Comparison of ENCODE assay signal across 8 cellular contexts in genomic region chr19:17309198-17309961, GRCh38. TPM values are rescaled to one million over a fixed set of nuclear protein-coding genes. Genes with fewer than 3 reads are reported as not detected.
A peak's percentile ranks its signal among the peaks of the same experiment; 100 is the strongest.
DNase-seq lines count a peak whose midpoint lies in the region; ATAC-seq and TF ChIP-seq lines count a peak whose summit lies in the region.

DDA1 (plus strand) TSS chr19:17309563; CDS start chr19:17309655, 92 bp downstream.

- DNase-seq in C1 segment of cervical spinal cord (lab: John Stamatoyannopoulos, UW) (peak; percentile 84 to 99 (median 97)), NCI-H82 treated with DMSO at 0.1 percent for 48 hours (lab: John Stamatoyannopoulos, UW; ENCODE audit: unreplicated experiment) (peak; percentile 100), dorsolateral prefrontal cortex (peak; percentile 98 to 100 (median 100))
- DNase-seq in activated CD4-positive, alpha-beta memory T cell treated with anti-CD3 and anti-CD28 coated beads for 36 hours = peak; percentile 100
- DNase-seq in stimulated activated CD4-positive, alpha-beta T cell treated with anti-CD3 and anti-CD28 coated beads, Interleukin-4, amount 100 ng/mL, for 24 hours = peak; percentile 100

- peaks cover 3 to 50% (median 35%) of the 10 kb centered on the region in 4 donors for H3K4me1 ChIP-seq in liver (ENCODE audit: control insufficient read depth in 4 of 4, insufficient read depth in 4 of 4, low read length in 3 of 4)

- ATAC-seq in GM19372 (IDR thresholded peaks at IDR 0.05; ENCODE audit: low read depth, unreplicated experiment) = peak; percentile 60
- ATAC-seq in HG03571 (IDR thresholded peaks at IDR 0.05; ENCODE audit: unreplicated experiment) = peak; percentile 48

- H3K9ac ChIP-seq in liver (ENCODE audit: low read depth in 1 of 2, low read length in 2 of 2) = peak within 1 kb of the TSS; percentile 45 to 66

- peak in 41 of 56 donors; percentile 5 to 61 (median 31) for TF ChIP-seq CTCF in dorsolateral prefrontal cortex (IDR thresholded peaks at IDR 0.05 in 54 of 56, conservative IDR thresholded peaks at IDR 0.05 in 2 of 56; ENCODE audit: low read depth in 1 of 56, partially characterized antibody in 56 of 56)
- TF ChIP-seq CTCF in liver (IDR thresholded peaks at IDR 0.05; ENCODE audit: low read depth, low read length, missing input control) = no peak

- peaks cover 4% of the 10 kb centered on the region for H3K36me3 Mint-ChIP-seq in activated CD4-positive, alpha-beta memory T cell treated with anti-CD3 and anti-CD28 coated beads for 36 hours

- peak within 1 kb of the TSS; percentile 98 for H3K4me3 Mint-ChIP-seq in activated CD4-positive, alpha-beta memory T cell treated with anti-CD3 and anti-CD28 coated beads for 36 hours

- WGBS in liver = under 1% methylated on average over 46 of the region's 46 CpGs

- H3K36me3 ChIP-seq in liver (ENCODE audit: control insufficient read depth in 4 of 4, insufficient read depth in 3 of 4, low read depth in 1 of 4, low read length in 3 of 4) = peaks cover under 1 to 12% (median 6%) of the 10 kb centered on the region in 4 donors

- peak within 1 kb of the TSS; percentile 88 for H3K27ac Mint-ChIP-seq in activated CD4-positive, alpha-beta memory T cell treated with anti-CD3 and anti-CD28 coated beads for 36 hours

- no peaks in the 10 kb centered on the region for H3K9me3 Mint-ChIP-seq in activated CD4-positive, alpha-beta memory T cell treated with anti-CD3 and anti-CD28 coated beads for 36 hours

- POLR2A ChIA-PET in activated CD4-positive, alpha-beta memory T cell treated with anti-CD3 and anti-CD28 coated beads for 36 hours (lab: Charles Lee) = interaction anchor here (0.8 to 2.5 kb wide), 5 partner anchors 12 to 110 kb away, joined by 3 to 15 read pairs (median 4); partner anchors contain the start of genes ANO8 and MVB12A

- no peaks in the 10 kb centered on the region for H3K9me3 ChIP-seq in liver (ENCODE audit: control insufficient read depth in 4 of 4, low read length in 3 of 4)

- H3K4me3 ChIP-seq in dorsolateral prefrontal cortex = peak within 1 kb of the TSS; percentile 54 to 95 (median 85)
- peak within 1 kb of the TSS; percentile 57 to 89 (median 80) for H3K4me3 ChIP-seq in liver (ENCODE audit: low read depth in 1 of 3, low read length in 3 of 3)

- H3K27me3 ChIP-seq in dorsolateral prefrontal cortex (no peaks in the 10 kb centered on the region), liver (ENCODE audit: control insufficient read depth in 4 of 4, insufficient read depth in 4 of 4, low read length in 3 of 4) (no peaks in the 10 kb centered on the region)

- TF ChIP-seq RAD21 in liver (IDR thresholded peaks at IDR 0.05) = no peak

- CTCF ChIA-PET in activated CD4-positive, alpha-beta memory T cell treated with anti-CD3 and anti-CD28 coated beads for 36 hours (lab: Charles Lee) = interaction anchor here (0.6 to 1.5 kb wide), 16 partner anchors 17 to 1481 kb away, joined by 3 to 11 read pairs (median 4); partner anchors contain the start of genes ANKLE1, ANO8 and BABAM1

- peaks cover 54% of the 10 kb centered on the region for H3K4me1 Mint-ChIP-seq in activated CD4-positive, alpha-beta memory T cell treated with anti-CD3 and anti-CD28 coated beads for 36 hours (ENCODE audit: low read depth)

- intact Hi-C loops in activated CD4-positive, alpha-beta memory T cell treated with anti-CD3 and anti-CD28 coated beads for 36 hours (cut with micrococcal nuclease) = loop anchor here (1.0 to 5.0 kb wide), 5 partner anchors 25 to 203 kb away; partner anchors contain the start of genes ANO8, BABAM1, BST2 and OCEL1
- intact Hi-C loops in dorsolateral prefrontal cortex (cut with DNase I) = loop anchor here in 1 of 2 donors (2.0 kb wide), 1 partner anchor 109 kb away; no protein-coding TSS in a partner anchor

- H3K27me3 Mint-ChIP-seq in activated CD4-positive, alpha-beta memory T cell treated with anti-CD3 and anti-CD28 coated beads for 36 hours = no peaks in the 10 kb centered on the region

- H3K27ac ChIP-seq in dorsolateral prefrontal cortex (peak within 1 kb of the TSS in 51 of 59 donors; percentile 7 to 92 (median 74)), liver (ENCODE audit: low read depth in 1 of 2, low read length in 2 of 2) (peak within 1 kb of the TSS; percentile 42 to 52)

TF ChIP-seq in liver, 16 proteins besides CTCF, POLR2A, EP300 and RAD21:
- TF ChIP-seq YY1 (IDR thresholded peaks at IDR 0.05) (peak; percentile 94), SP1 (IDR thresholded peaks at IDR 0.05) (peak; percentile 97), GABPA (IDR thresholded peaks at IDR 0.05 in 1 of 2, conservative IDR thresholded peaks at IDR 0.05 in 1 of 2) (peak; percentile 65 to 88), FOXA1 (IDR thresholded peaks at IDR 0.05) (no peak), HNF4G (IDR thresholded peaks at IDR 0.05) (no peak), FOXA2 (IDR thresholded peaks at IDR 0.05) (no peak), HNF4A (conservative IDR thresholded peaks at IDR 0.05) (peak; percentile 15 to 50), EGR1 (IDR thresholded peaks at IDR 0.05; ENCODE audit: low read depth in 2 of 2) (peak; percentile 53 to 76), ZBTB33 (IDR thresholded peaks at IDR 0.05) (no peak), JUND (IDR thresholded peaks at IDR 0.05) (peak in 1 of 2 donors; percentile 53), MAX (IDR thresholded peaks at IDR 0.05) (peak; percentile 42), NR2F2 (IDR thresholded peaks at IDR 0.05) (peak; percentile 87), RXRA (IDR thresholded peaks at IDR 0.05) (peak; percentile 25 to 31), TAF1 (conservative IDR thresholded peaks at IDR 0.05) (peak; percentile 41)
- TF ChIP-seq, protein P1, sequence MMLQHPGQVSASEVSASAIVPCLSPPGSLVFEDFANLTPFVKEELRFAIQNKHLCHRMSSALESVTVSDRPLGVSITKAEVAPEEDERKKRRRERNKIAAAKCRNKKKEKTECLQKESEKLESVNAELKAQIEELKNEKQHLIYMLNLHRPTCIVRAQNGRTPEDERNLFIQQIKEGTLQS (IDR thresholded peaks at IDR 0.05) = no peak
- TF ChIP-seq, protein P2, sequence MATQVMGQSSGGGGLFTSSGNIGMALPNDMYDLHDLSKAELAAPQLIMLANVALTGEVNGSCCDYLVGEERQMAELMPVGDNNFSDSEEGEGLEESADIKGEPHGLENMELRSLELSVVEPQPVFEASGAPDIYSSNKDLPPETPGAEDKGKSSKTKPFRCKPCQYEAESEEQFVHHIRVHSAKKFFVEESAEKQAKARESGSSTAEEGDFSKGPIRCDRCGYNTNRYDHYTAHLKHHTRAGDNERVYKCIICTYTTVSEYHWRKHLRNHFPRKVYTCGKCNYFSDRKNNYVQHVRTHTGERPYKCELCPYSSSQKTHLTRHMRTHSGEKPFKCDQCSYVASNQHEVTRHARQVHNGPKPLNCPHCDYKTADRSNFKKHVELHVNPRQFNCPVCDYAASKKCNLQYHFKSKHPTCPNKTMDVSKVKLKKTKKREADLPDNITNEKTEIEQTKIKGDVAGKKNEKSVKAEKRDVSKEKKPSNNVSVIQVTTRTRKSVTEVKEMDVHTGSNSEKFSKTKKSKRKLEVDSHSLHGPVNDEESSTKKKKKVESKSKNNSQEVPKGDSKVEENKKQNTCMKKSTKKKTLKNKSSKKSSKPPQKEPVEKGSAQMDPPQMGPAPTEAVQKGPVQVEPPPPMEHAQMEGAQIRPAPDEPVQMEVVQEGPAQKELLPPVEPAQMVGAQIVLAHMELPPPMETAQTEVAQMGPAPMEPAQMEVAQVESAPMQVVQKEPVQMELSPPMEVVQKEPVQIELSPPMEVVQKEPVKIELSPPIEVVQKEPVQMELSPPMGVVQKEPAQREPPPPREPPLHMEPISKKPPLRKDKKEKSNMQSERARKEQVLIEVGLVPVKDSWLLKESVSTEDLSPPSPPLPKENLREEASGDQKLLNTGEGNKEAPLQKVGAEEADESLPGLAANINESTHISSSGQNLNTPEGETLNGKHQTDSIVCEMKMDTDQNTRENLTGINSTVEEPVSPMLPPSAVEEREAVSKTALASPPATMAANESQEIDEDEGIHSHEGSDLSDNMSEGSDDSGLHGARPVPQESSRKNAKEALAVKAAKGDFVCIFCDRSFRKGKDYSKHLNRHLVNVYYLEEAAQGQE (IDR thresholded peaks at IDR 0.05) = peak; percentile 69

RNA-seq across cellular contexts. Expression of gene DDA1, which starts in this region (rescaled TPM):
- 10 to 100 TPM; 37.2 to 37.5 TPM for total RNA-seq in activated CD4-positive, alpha-beta memory T cell treated with anti-CD3 and anti-CD28 coated beads for 36 hours
- total RNA-seq in dorsolateral prefrontal cortex (10 to 100 TPM; 33.9 to 94.0 (median 52.4) TPM), liver (10 to 100 TPM in 1 of 2 donors, 1 to 10 TPM in 1; 7.9 to 13.5 TPM)
- 10 to 100 TPM; 28.2 to 37.9 TPM for polyA plus RNA-seq in liver

Comparison
In these comparisons a context has a peak if more than half of its experiments do, and no peak if none do; other contexts are left out.
1. Peak in every context shown above with its lines: DNase-seq, ATAC-seq, H3K4me3 ChIP-seq and H3K27ac ChIP-seq.